In the genomic region with DNA sequence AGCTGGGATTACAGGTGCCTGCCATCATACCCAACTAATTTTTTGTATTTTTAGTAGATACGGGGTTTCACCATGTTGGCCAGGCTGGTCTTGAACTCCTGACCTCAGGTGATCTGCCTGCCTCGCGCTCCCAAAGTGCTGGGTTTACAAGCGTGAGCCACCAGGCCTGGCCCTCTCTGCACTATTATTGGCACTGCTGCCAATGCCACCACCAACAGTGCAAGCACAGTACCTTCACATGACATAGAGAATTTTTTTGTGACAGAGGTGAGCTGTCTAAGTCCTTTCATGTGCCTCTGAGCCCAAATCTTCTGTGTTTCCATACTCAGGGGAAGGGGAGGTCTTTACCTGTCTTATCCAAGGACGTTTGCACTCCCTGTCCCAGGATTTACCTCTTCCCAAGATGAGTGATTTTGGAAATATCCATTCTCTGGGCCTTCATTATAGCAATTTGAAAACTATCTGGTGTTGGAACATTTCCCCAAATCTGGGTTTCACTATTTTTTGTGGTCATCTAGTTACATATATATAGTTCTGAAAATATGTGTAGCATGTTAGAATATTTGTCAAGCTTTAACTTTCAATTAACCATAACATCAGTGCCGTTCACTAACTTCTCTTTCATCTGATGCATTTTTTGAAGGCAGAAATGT, we compare ENCODE assay signal across 18 cellular contexts. TPM values are rescaled to one million over a fixed set of nuclear protein-coding genes. Genes with fewer than 3 reads are reported as not detected.
DNase-seq lines count a peak whose midpoint lies in the region; ATAC-seq lines count a peak whose summit lies in the region.
"Had no signal": no experiment of that assay in that cellular context is flagged by ENCODE, and none has a peak within 500 bp of the region (broad histone marks: within the 10 kb centered on the region; RNA-seq: fewer than 3 reads in every experiment).

No MANE protein-coding gene starts in this region.

- H3K27ac Mint-ChIP-seq in CD4-positive, CD25-positive, alpha-beta regulatory T cell = peak overlapping the region in 2 of 3 donors; percentile 89 to 93
- H3K27ac Mint-ChIP-seq in activated CD8-positive, alpha-beta T cell treated with anti-CD3 and anti-CD28 coated beads, Interleukin-2, amount 10 ng/mL, durations not matched to agents 7 days and 5 days = peak overlapping the region; percentile 57

- H3K4me1 Mint-ChIP-seq in CD4-positive, CD25-positive, alpha-beta regulatory T cell = peaks cover 36 to 89% (median 53%) of the 10 kb centered on the region in 4 donors
- H3K4me1 Mint-ChIP-seq in activated CD8-positive, alpha-beta T cell treated with anti-CD3 and anti-CD28 coated beads, Interleukin-2, amount 10 ng/mL, durations not matched to agents 7 days and 5 days (ENCODE audit: low read depth) = peaks cover 95% of the 10 kb centered on the region

- peaks cover 0 to 20% (median 4%) of the 10 kb centered on the region in 7 donors for H3K9me3 Mint-ChIP-seq in CD4-positive, CD25-positive, alpha-beta regulatory T cell
- peaks cover 19% of the 10 kb centered on the region for H3K9me3 Mint-ChIP-seq in activated CD8-positive, alpha-beta T cell treated with anti-CD3 and anti-CD28 coated beads, Interleukin-2, amount 10 ng/mL, durations not matched to agents 7 days and 5 days (ENCODE audit: insufficient read depth)

- H3K36me3 Mint-ChIP-seq in CD4-positive, CD25-positive, alpha-beta regulatory T cell = no peaks in the 10 kb centered on the region
- H3K36me3 Mint-ChIP-seq in activated CD8-positive, alpha-beta T cell treated with anti-CD3 and anti-CD28 coated beads, Interleukin-2, amount 10 ng/mL, durations not matched to agents 7 days and 5 days (ENCODE audit: low read depth) = peaks cover 49% of the 10 kb centered on the region

- peaks cover 0 to 5% of the 10 kb centered on the region in 2 experiments for H3K9me3 ChIP-seq in CD4-positive, CD25-positive, alpha-beta regulatory T cell (ENCODE audit: control insufficient read depth in 2 of 2, low read length in 2 of 2)
- H3K9me3 ChIP-seq: ascending aorta, left lung, thoracic aorta had no signal

- peak overlapping the region; percentile 47 for H3K27ac ChIP-seq in CD4-positive, CD25-positive, alpha-beta regulatory T cell (ENCODE audit: insufficient read depth, low read length, poor library complexity, severe bottlenecking)
- H3K27ac ChIP-seq: ascending aorta, epithelial cell of prostate, PC-9, thoracic aorta had no signal

- CTCF ChIA-PET in activated CD8-positive, alpha-beta T cell treated with anti-CD3 and anti-CD28 coated beads, Interleukin-2, amount 10 ng/mL, durations not matched to agents 7 days and 5 days (lab: Charles Lee) = interaction anchor here (1.0 to 10.7 kb wide), 4 partner anchors 13 to 39 kb away, joined by 3 to 441 read pairs (median 4); no protein-coding TSS in a partner anchor

- H3K4me1 ChIP-seq in CD4-positive, CD25-positive, alpha-beta regulatory T cell (ENCODE audit: control insufficient read depth, insufficient read depth, low read length, poor library complexity, severe bottlenecking) = peaks cover 51% of the 10 kb centered on the region

- POLR2A ChIA-PET in activated CD8-positive, alpha-beta T cell treated with anti-CD3 and anti-CD28 coated beads, Interleukin-2, amount 10 ng/mL, durations not matched to agents 7 days and 5 days (lab: Charles Lee) = interaction anchor here (1.2 to 14.2 kb wide), 2 partner anchors 19 to 35 kb away, joined by 3 to 177 read pairs; no protein-coding TSS in a partner anchor

- H3K27me3 Mint-ChIP-seq in CD4-positive, CD25-positive, alpha-beta regulatory T cell = no peaks in the 10 kb centered on the region
- H3K27me3 Mint-ChIP-seq in activated CD8-positive, alpha-beta T cell treated with anti-CD3 and anti-CD28 coated beads, Interleukin-2, amount 10 ng/mL, durations not matched to agents 7 days and 5 days (ENCODE audit: low read depth) = no peaks in the 10 kb centered on the region

- DNase-seq in CD4-positive, CD25-positive, alpha-beta regulatory T cell = no peak
- no peak for DNase-seq in activated CD8-positive, alpha-beta T cell treated with anti-CD3 and anti-CD28 coated beads, Interleukin-2, amount 10 ng/mL, durations not matched to agents 7 days and 5 days
- DNase-seq in HPDE6-E6E7 (ENCODE audit: extremely low spot score) = no peak
- DNase-seq in HuH-7 (ENCODE audit: low spot score) = no peak
- DNase-seq in ecto neural progenitor cell (ENCODE audit: low spot score) = no peak
- DNase-seq: left lung; NCI-H2081; NCI-H510A treated with DMSO at 0.1 percent for 48 hours; PC-9; stimulated activated CD4-positive, alpha-beta T cell treated with anti-CD3 and anti-CD28 coated beads, Interleukin-2, amount 100 ng/mL, for 48 hours had no signal

- no peaks in the 10 kb centered on the region for H3K27me3 ChIP-seq in CD4-positive, CD25-positive, alpha-beta regulatory T cell (ENCODE audit: control insufficient read depth, insufficient read depth, low read length)
- H3K27me3 ChIP-seq: ascending aorta, left lung had no signal

- no peaks in the 10 kb centered on the region for H3K36me3 ChIP-seq in CD4-positive, CD25-positive, alpha-beta regulatory T cell (ENCODE audit: control insufficient read depth, insufficient read depth, low read length)
- H3K36me3 ChIP-seq: ascending aorta, left lung, thoracic aorta had no signal

- ATAC-seq in CD4-positive, CD25-positive, alpha-beta regulatory T cell (ENCODE audit: low read depth in 2 of 2) = no peak
- peak; percentile 21 for ATAC-seq in GM18498 (IDR thresholded peaks at IDR 0.05; ENCODE audit: unreplicated experiment)
- peak; percentile 16 for ATAC-seq in HG02678 (IDR thresholded peaks at IDR 0.05; ENCODE audit: unreplicated experiment)
- no peak for ATAC-seq in activated CD8-positive, alpha-beta T cell treated with anti-CD3 and anti-CD28 coated beads, Interleukin-2, amount 10 ng/mL, durations not matched to agents 7 days and 5 days
- ATAC-seq in GM19455 (IDR thresholded peaks at IDR 0.05; ENCODE audit: unreplicated experiment) = no peak
- ATAC-seq: HCT116, left lung had no signal

- H3K4me3 Mint-ChIP-seq in CD4-positive, CD25-positive, alpha-beta regulatory T cell = peak overlapping the region in 2 of 4 donors; percentile 38 to 52
- no peak overlapping the region for H3K4me3 Mint-ChIP-seq in activated CD8-positive, alpha-beta T cell treated with anti-CD3 and anti-CD28 coated beads, Interleukin-2, amount 10 ng/mL, durations not matched to agents 7 days and 5 days

- no peak overlapping the region for H3K4me3 ChIP-seq in CD4-positive, CD25-positive, alpha-beta regulatory T cell (ENCODE audit: low read depth, low read length)
- H3K4me3 ChIP-seq: ascending aorta, left lung, PC-9, thoracic aorta had no signal

RNA-seq across cellular contexts. Expression of a gene that starts 5.4 kb away (rescaled TPM):
- not detected for total RNA-seq in CD4-positive, CD25-positive, alpha-beta regulatory T cell
- polyA plus RNA-seq in CD4-positive, CD25-positive, alpha-beta regulatory T cell = under 1 TPM in 3 of 4 donors, not detected in 1; 0.06 to 0.37 (median 0.11) TPM
- total RNA-seq in activated CD8-positive, alpha-beta T cell treated with anti-CD3 and anti-CD28 coated beads, Interleukin-2, amount 10 ng/mL, durations not matched to agents 7 days and 5 days = not detected
- total RNA-seq: osteocyte, PC-9 had no signal

Comparison
In these comparisons a context has a peak if more than half of its experiments do, and no peak if none do; other contexts are left out.
1. ATAC-seq: peak in GM18498 (single experiment) and HG02678 (single experiment); none in CD4-positive, CD25-positive, alpha-beta regulatory T cell (0 of 2), activated CD8-positive, alpha-beta T cell treated with anti-CD3 and anti-CD28 coated beads, Interleukin-2, amount 10 ng/mL, durations not matched to agents 7 days and 5 days (single experiment) and GM19455 (single experiment).